Comparison of ENCODE assay signal across 1 cellular context in genomic region chr12:94145231-94145979, GRCh38.
A peak's percentile ranks its signal among the peaks of the same experiment; 100 is the strongest.
TF ChIP-seq lines count a peak whose summit lies in the region.

No MANE protein-coding gene starts in this region.

TF ChIP-seq in K562, 482 proteins besides CTCF, POLR2A, EP300 and RAD21 (continued from another document):
- TF ChIP-seq NONO (IDR thresholded peaks at IDR 0.05; ENCODE audit: low read depth in 2 of 2, low read length in 1 of 2): no peak
- 0 out of 2 replicates have a peak, but pooled peaks have one; percentile 9 for TF ChIP-seq TEAD4 (IDR thresholded peaks at IDR 0.05; ENCODE audit: low read length)
- TF ChIP-seq TEAD4 (CRISPR knock-in tag; IDR thresholded peaks at IDR 0.05; ENCODE audit: borderline replicate concordance): no peak
- no peak for TF ChIP-seq IFI16 (CRISPR knock-in tag; IDR thresholded peaks at IDR 0.05)
- TF ChIP-seq HOXB6 (CRISPR knock-in tag; IDR thresholded peaks at IDR 0.05; ENCODE audit: borderline replicate concordance): no peak
- no peak for TF ChIP-seq NKRF (IDR thresholded peaks at IDR 0.05; ENCODE audit: borderline replicate concordance)
- no peak for TF ChIP-seq TARDBP (IDR thresholded peaks at IDR 0.05)
TF ChIP-seq in K562: peak in this region for 7.
